ENCODE assay signal across 8 cellular contexts in genomic region chr17:62064791-62065563, GRCh38. TPM values are rescaled to one million over a fixed set of nuclear protein-coding genes. Genes with fewer than 3 reads are reported as not detected.
DNase-seq lines count a peak whose midpoint lies in the region; ATAC-seq and TF ChIP-seq lines count a peak whose summit lies in the region.

A gene with protein sequence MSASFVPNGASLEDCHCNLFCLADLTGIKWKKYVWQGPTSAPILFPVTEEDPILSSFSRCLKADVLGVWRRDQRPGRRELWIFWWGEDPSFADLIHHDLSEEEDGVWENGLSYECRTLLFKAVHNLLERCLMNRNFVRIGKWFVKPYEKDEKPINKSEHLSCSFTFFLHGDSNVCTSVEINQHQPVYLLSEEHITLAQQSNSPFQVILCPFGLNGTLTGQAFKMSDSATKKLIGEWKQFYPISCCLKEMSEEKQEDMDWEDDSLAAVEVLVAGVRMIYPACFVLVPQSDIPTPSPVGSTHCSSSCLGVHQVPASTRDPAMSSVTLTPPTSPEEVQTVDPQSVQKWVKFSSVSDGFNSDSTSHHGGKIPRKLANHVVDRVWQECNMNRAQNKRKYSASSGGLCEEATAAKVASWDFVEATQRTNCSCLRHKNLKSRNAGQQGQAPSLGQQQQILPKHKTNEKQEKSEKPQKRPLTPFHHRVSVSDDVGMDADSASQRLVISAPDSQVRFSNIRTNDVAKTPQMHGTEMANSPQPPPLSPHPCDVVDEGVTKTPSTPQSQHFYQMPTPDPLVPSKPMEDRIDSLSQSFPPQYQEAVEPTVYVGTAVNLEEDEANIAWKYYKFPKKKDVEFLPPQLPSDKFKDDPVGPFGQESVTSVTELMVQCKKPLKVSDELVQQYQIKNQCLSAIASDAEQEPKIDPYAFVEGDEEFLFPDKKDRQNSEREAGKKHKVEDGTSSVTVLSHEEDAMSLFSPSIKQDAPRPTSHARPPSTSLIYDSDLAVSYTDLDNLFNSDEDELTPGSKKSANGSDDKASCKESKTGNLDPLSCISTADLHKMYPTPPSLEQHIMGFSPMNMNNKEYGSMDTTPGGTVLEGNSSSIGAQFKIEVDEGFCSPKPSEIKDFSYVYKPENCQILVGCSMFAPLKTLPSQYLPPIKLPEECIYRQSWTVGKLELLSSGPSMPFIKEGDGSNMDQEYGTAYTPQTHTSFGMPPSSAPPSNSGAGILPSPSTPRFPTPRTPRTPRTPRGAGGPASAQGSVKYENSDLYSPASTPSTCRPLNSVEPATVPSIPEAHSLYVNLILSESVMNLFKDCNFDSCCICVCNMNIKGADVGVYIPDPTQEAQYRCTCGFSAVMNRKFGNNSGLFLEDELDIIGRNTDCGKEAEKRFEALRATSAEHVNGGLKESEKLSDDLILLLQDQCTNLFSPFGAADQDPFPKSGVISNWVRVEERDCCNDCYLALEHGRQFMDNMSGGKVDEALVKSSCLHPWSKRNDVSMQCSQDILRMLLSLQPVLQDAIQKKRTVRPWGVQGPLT (N-terminal part only) (minus strand): TSS chr17:62065278. CDS start chr17:62065205, 73 bp downstream.

- no peak for TF ChIP-seq CTCF in foreskin fibroblast (IDR thresholded peaks at IDR 0.05; ENCODE audit: low read depth, low read length)
- peak; percentile 15 for TF ChIP-seq CTCF in neural crest cell (conservative IDR thresholded peaks at IDR 0.05)
- TF ChIP-seq CTCF in stomach (IDR thresholded peaks at IDR 0.05), result no peak

- TF ChIP-seq EP300 in stomach (IDR thresholded peaks at IDR 0.05), result no peak

- H3K36me3 Mint-ChIP-seq in neural crest cell (ENCODE audit: low read depth), result no peaks in the 10 kb centered on the region

- H3K4me1 Mint-ChIP-seq in neural crest cell, result peaks cover 35% of the 10 kb centered on the region

- H3K27me3 Mint-ChIP-seq in neural crest cell (ENCODE audit: low read depth), result no peaks in the 10 kb centered on the region

- H3K9me3 ChIP-seq in stomach, result no peaks in the 10 kb centered on the region

- H3K4me3 ChIP-seq in foreskin fibroblast (ENCODE audit: low read depth in 1 of 2, low read length in 2 of 2), result peak within 1 kb of the TSS; percentile 60 to 96
- H3K4me3 ChIP-seq in stomach, result peak within 1 kb of the TSS; percentile 73 to 95 (median 86)

- peak within 1 kb of the TSS; percentile 99 for H3K27ac Mint-ChIP-seq in neural crest cell (ENCODE audit: unreplicated experiment)

- H3K9me3 Mint-ChIP-seq in neural crest cell, result no peaks in the 10 kb centered on the region

- ATAC-seq in GM18498 (IDR thresholded peaks at IDR 0.05; ENCODE audit: unreplicated experiment), result peak; percentile 34
- ATAC-seq in HG02981 (IDR thresholded peaks at IDR 0.05; ENCODE audit: unreplicated experiment), result peak; percentile 16
- no peak for ATAC-seq in HG02884 (IDR thresholded peaks at IDR 0.05; ENCODE audit: unreplicated experiment)

- WGBS in stomach, 5 donors, result 0 to 1% (median 0%) methylated on average over 39 to 75 of the region's 79 CpGs

- DNase-seq in RPMI8226, result peak; percentile 56
- DNase-seq in activated gamma-delta T cell (lab: John Stamatoyannopoulos, UW), result peak; percentile 58
- DNase-seq in foreskin fibroblast, result peak in 1 of 2 donors; percentile 75
- peak; percentile 13 for DNase-seq in neural crest cell (ENCODE audit: low read depth, low spot score)
- DNase-seq in stomach, result peak; percentile 64

- intact Hi-C loops in stomach (cut with DNase I; ENCODE audit: low total_unique reads), result no loop called here

- no peaks in the 10 kb centered on the region for H3K27me3 ChIP-seq in stomach

- TF ChIP-seq POLR2A in stomach (IDR thresholded peaks at IDR 0.05), result no peak

- H3K27ac ChIP-seq in stomach, result peak within 1 kb of the TSS; percentile 95 to 99 (median 97)

- H3K4me3 Mint-ChIP-seq in neural crest cell, result peak within 1 kb of the TSS; percentile 99

- peaks cover 4 to 13% (median 11%) of the 10 kb centered on the region in 4 donors for H3K36me3 ChIP-seq in stomach

- H3K4me1 ChIP-seq in stomach, result peaks cover 19 to 59% (median 46%) of the 10 kb centered on the region in 4 donors

RNA-seq across cellular contexts. Expression of the gene that starts here (rescaled TPM):
- total RNA-seq in neural crest cell (54.5 and 54.8 TPM in 2 replicates), stomach (100 to 1,000 TPM in 3 of 5 donors, 10 to 100 TPM in 2; 32.1 to 193 (median 108) TPM)
- polyA plus RNA-seq in stomach, result 1 to 10 TPM; 4.9 to 6.3 (median 6.2) TPM
